ENCODE assay signal across 8 cellular contexts in the genomic region with DNA sequence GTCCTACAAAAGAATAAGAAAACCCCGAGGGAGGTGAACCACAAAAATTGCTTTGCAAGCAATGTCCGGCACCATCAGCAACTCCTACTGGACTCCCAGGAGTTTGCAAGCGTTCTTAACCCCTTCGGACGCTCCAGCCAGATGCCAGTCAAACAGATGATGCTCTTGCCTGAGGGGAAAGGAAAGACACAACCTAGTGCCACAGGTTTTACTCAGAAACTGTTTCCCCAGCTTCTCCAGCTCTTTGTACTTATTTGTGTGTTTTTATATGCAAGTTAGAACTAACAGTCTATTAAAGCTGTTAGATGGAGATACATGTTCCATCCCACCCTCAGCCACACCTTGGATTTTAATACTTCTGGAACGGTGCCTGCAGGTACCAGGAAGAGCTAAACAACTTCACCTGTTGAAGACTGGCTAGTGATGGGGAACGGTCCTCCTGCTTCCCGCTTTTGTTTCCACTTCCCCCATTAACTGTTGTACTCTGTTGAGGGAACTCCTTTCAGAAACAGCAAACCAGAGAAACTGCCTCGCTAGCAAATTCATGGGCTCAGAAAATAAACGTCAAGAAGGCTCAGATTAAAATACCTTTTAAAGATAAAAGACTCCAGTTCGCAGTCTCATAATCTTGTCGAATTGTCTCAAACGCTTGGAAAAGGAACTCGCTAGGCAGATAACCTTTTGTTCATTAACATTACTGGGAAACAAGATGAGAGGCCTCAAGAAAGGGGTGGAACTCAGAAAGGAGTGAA. TPM values are rescaled to one million over a fixed set of nuclear protein-coding genes. Genes with fewer than 3 reads are reported as not detected.
DNase-seq lines count a peak whose midpoint lies in the region; ATAC-seq, FAIRE-seq and TF ChIP-seq lines count a peak whose summit lies in the region.

No MANE protein-coding gene starts in this region.

- peak overlapping the region; percentile 100 for H2AFZ ChIP-seq in PC-3 (ENCODE audit: low read length)

- H3K4me3 Mint-ChIP-seq in stimulated activated memory B cell treated with anti-CD40 and anti-IgM and Interleukin-4, amounts not matched to agents 10 μg/mL and 1 μg/mL and 100 μg/mL, for 72 hours, result peak overlapping the region; percentile 23

- POLR2A ChIA-PET in PC-3 (lab: Charles Lee; ENCODE audit: unreplicated experiment), result interaction anchor here (0.5 to 1.2 kb wide), 6 partner anchors 29 to 260 kb away, joined by 3 to 5 read pairs (median 4); no protein-coding TSS in a partner anchor

- BruUV-seq in PC-3 (replicated peaks; lab: Mats Ljungman, UMichigan), result TSS peak; percentile 77

- no peak for FAIRE-seq in kidney (lab: Jason Lieb, UNC)

- TF ChIP-seq CTCF in AG09319 (IDR thresholded peaks at IDR 0.05; ENCODE audit: low read depth, low read length) (peak; percentile 62), GM13976 (IDR thresholded peaks at IDR 0.05; ENCODE audit: borderline replicate concordance, control extremely low read depth, extremely low read depth, insufficient read depth, missing control alignments) (peak; percentile 10), PC-3 (conservative IDR thresholded peaks at IDR 0.05; ENCODE audit: low read depth, low read length) (peak; percentile 64), kidney (IDR thresholded peaks at IDR 0.05; ENCODE audit: borderline replicate concordance, extremely low read depth, insufficient read depth) (peak; percentile 35)

- H3K9me3 Mint-ChIP-seq in stimulated activated memory B cell treated with anti-CD40 and anti-IgM and Interleukin-4, amounts not matched to agents 10 μg/mL and 1 μg/mL and 100 μg/mL, for 72 hours, result no peaks in the 10 kb centered on the region

- intact Hi-C loops in PC-3 (cut with micrococcal nuclease) (loop anchor here (1.0 to 10.0 kb wide), 6 partner anchors 8 to 397 kb away; a partner anchor contains a TSS), kidney (cut with DNase I) (no loop called here)

- H3K9me2 ChIP-seq in PC-3 (replicated peaks; ENCODE audit: low read length), result no peaks in the 10 kb centered on the region

- ATAC-seq in PC-3, result peak; percentile 48
- ATAC-seq in stimulated activated memory B cell treated with anti-CD40 and anti-IgM and Interleukin-4, amounts not matched to agents 10 μg/mL and 1 μg/mL and 100 μg/mL, for 72 hours, result no peak
- ATAC-seq in GM21390 (IDR thresholded peaks at IDR 0.05; ENCODE audit: unreplicated experiment), result no peak
- no peak for ATAC-seq in GM21619 (IDR thresholded peaks at IDR 0.05; ENCODE audit: unreplicated experiment)

- H3K4me3 ChIP-seq in PC-3 (ENCODE audit: low read length), result peak overlapping the region; percentile 75
- H3K4me3 ChIP-seq in kidney (ENCODE audit: low read length in 2 of 2), result peak overlapping the region; percentile 75 to 78

- peak overlapping the region; percentile 93 for H3K9ac ChIP-seq in PC-3 (ENCODE audit: low read length)
- H3K9ac ChIP-seq in kidney (ENCODE audit: low read length in 2 of 2), result peak overlapping the region; percentile 57 to 79

- CTCF ChIA-PET in PC-3 (lab: Charles Lee), result interaction anchor here (0.6 to 2.0 kb wide), 3 partner anchors 9 to 416 kb away, joined by 3 to 10 read pairs (median 3); no protein-coding TSS in a partner anchor

- in situ Hi-C loops in GM13976 (cut with MboI; ENCODE audit: low sequenced_read_pairs, unreplicated experiment), result loop anchor here (25.0 kb wide), 1 partner anchor 665 kb away; no protein-coding TSS in a partner anchor

- H3F3A ChIP-seq in PC-3 (ENCODE audit: low read length, unreplicated experiment), result no peaks in the 10 kb centered on the region

- peaks cover 37% of the 10 kb centered on the region for H3K79me2 ChIP-seq in PC-3 (ENCODE audit: low read length)

- peaks cover 23% of the 10 kb centered on the region for H3K4me1 Mint-ChIP-seq in stimulated activated memory B cell treated with anti-CD40 and anti-IgM and Interleukin-4, amounts not matched to agents 10 μg/mL and 1 μg/mL and 100 μg/mL, for 72 hours

- peaks cover 15% of the 10 kb centered on the region for H4K20me1 ChIP-seq in PC-3 (ENCODE audit: low read length)

- DNase-seq in AG09319 (ENCODE audit: extremely low read depth, low read depth), result peak; percentile 62
- peak; percentile 38 for DNase-seq in GM13976 (ENCODE audit: low spot score)
- DNase-seq in PC-3, result peak; percentile 87
- DNase-seq in cerebellar cortex (ENCODE audit: low spot score), result peak; percentile 81
- DNase-seq in kidney, result no peak

- no peak overlapping the region for H3K27ac Mint-ChIP-seq in stimulated activated memory B cell treated with anti-CD40 and anti-IgM and Interleukin-4, amounts not matched to agents 10 μg/mL and 1 μg/mL and 100 μg/mL, for 72 hours

- no peaks in the 10 kb centered on the region for H3K36me3 Mint-ChIP-seq in stimulated activated memory B cell treated with anti-CD40 and anti-IgM and Interleukin-4, amounts not matched to agents 10 μg/mL and 1 μg/mL and 100 μg/mL, for 72 hours

- H3K9me3 ChIP-seq in PC-3 (ENCODE audit: low read length), result no peaks in the 10 kb centered on the region
- H3K9me3 ChIP-seq in kidney (ENCODE audit: control insufficient read depth in 1 of 2, low read length in 2 of 2), result no peaks in the 10 kb centered on the region

- H3K4me1 ChIP-seq in PC-3 (ENCODE audit: insufficient read depth, low read length) (peaks cover 25% of the 10 kb centered on the region), kidney (ENCODE audit: control insufficient read depth in 1 of 2, insufficient read depth in 1 of 2, low read depth in 1 of 2, low read length in 2 of 2) (peaks cover 7% of the 10 kb centered on the region in 2 donors)

- peaks cover 47% of the 10 kb centered on the region for H3K27me3 Mint-ChIP-seq in stimulated activated memory B cell treated with anti-CD40 and anti-IgM and Interleukin-4, amounts not matched to agents 10 μg/mL and 1 μg/mL and 100 μg/mL, for 72 hours

- H3K4me2 ChIP-seq in PC-3 (ENCODE audit: low read length), result peak overlapping the region; percentile 87

- H3K27me3 ChIP-seq in PC-3 (ENCODE audit: low read length), result no peaks in the 10 kb centered on the region

- no peaks in the 10 kb centered on the region for H3K36me3 ChIP-seq in PC-3 (ENCODE audit: low read depth, low read length)
- no peaks in the 10 kb centered on the region for H3K36me3 ChIP-seq in kidney (ENCODE audit: control insufficient read depth in 1 of 2, insufficient read depth in 2 of 2, low read length in 2 of 2)

- H3K27ac ChIP-seq in PC-3 (ENCODE audit: low read length), result peak overlapping the region; percentile 80
- peak overlapping the region; percentile 97 for H3K27ac ChIP-seq in kidney (ENCODE audit: low read depth in 2 of 2, low read length in 2 of 2)

RNA-seq across cellular contexts. Expression of a gene that starts 1.1 kb away (rescaled TPM):
- 29.1 and 38.6 TPM in 2 replicates for total RNA-seq in PC-3 (2014; rRNA removed)
- total RNA-seq in kidney, result 78.2 TPM
- 46.2 TPM for polyA plus RNA-seq in kidney (ENCODE audit: insufficient read depth, low read depth, low replicate concordance)

Comparison
In these comparisons a context has a peak if more than half of its experiments do, and no peak if none do; other contexts are left out.
1. CTCF ChIP-seq: peak in every context shown above with its lines; median percentile 64 in PC-3; 62 in AG09319; 35 in kidney; 10 in GM13976.